In genomic region chr2:130590506-130591359, GRCh38 we compare ENCODE assay signal across 14 cellular contexts. TPM values are rescaled to one million over a fixed set of nuclear protein-coding genes. Genes with fewer than 3 reads are reported as not detected.
A peak's percentile ranks its signal among the peaks of the same experiment; 100 is the strongest.
DNase-seq lines count a peak whose midpoint lies in the region; ATAC-seq and TF ChIP-seq lines count a peak whose summit lies in the region.
"Not testable (repeated sequence)": the region's sequence is repeated elsewhere in the genome, so short reads cannot be mapped to it uniquely, and the experiment has no call there.
"Had no signal": no experiment of that assay in that cellular context is flagged by ENCODE, and none has a peak within 500 bp of the region (broad histone marks: within the 10 kb centered on the region; RNA-seq: fewer than 3 reads in every experiment).

No MANE protein-coding gene starts in this region.

- TF ChIP-seq CTCF in HCT116 (IDR thresholded peaks at IDR 0.05 in 2 of 3, conservative IDR thresholded peaks at IDR 0.05 in 1 of 3; ENCODE audit: borderline replicate concordance in 1 of 3, insufficient read depth in 1 of 3, low read depth in 2 of 3, low read length in 2 of 3); RWPE2 (IDR thresholded peaks at IDR 0.05; ENCODE audit: poor library complexity, severe bottlenecking); right atrium auricular region (IDR thresholded peaks at IDR 0.05); upper lobe of left lung (IDR thresholded peaks at IDR 0.05): not testable (repeated sequence)

- not testable (repeated sequence) for H2AFZ ChIP-seq in HCT116 (ENCODE audit: low read depth, low read length, poor library complexity, severe bottlenecking)

- H4K20me1 ChIP-seq in HCT116 (ENCODE audit: insufficient read depth) = not testable (repeated sequence)

- not testable (repeated sequence) for H3K27ac ChIP-seq in HCT116 (ENCODE audit: low read depth, low read length); RWPE2 (ENCODE audit: poor library complexity, severe bottlenecking); right atrium auricular region; upper lobe of left lung

- H3K9me3 ChIP-seq in HCT116 (ENCODE audit: control insufficient read depth in 1 of 2, insufficient read depth in 1 of 2, low read depth in 1 of 2, low read length in 2 of 2); RWPE2 (ENCODE audit: severe bottlenecking); right atrium auricular region; upper lobe of left lung: not testable (repeated sequence)

- RAD21 ChIA-PET in HCT116 (lab: Charles Lee; ENCODE audit: low non-redundant PET in 1 of 2, low total read pairs in 2 of 2, uncharacterized antibody in 2 of 2, unreplicated experiment in 2 of 2) = not testable (repeated sequence)

- not testable (repeated sequence) for H3K79me2 ChIP-seq in HCT116 (ENCODE audit: insufficient read depth, low read length)

- not testable (repeated sequence) for H3K27me3 ChIP-seq in HCT116 (ENCODE audit: insufficient read depth, low read length); RWPE2 (ENCODE audit: insufficient read depth, poor library complexity, severe bottlenecking); right atrium auricular region; upper lobe of left lung

- not testable (repeated sequence) for H3K9me2 ChIP-seq in HCT116 (ENCODE audit: insufficient read depth)

- not testable (repeated sequence) for TF ChIP-seq RAD21 in HCT116 (IDR thresholded peaks at IDR 0.05; ENCODE audit: low read depth)

- 15 to 36% methylated on average over 8 to 12 of the region's 13 CpGs for WGBS in upper lobe of left lung, 2 donors

- not testable (repeated sequence) for H3K4me1 ChIP-seq in HCT116 (ENCODE audit: control insufficient read depth in 1 of 2, insufficient read depth in 2 of 2, low read length in 2 of 2); RWPE2 (ENCODE audit: insufficient read depth, poor library complexity, severe bottlenecking); right atrium auricular region; upper lobe of left lung

- not testable (repeated sequence) for H3K4me2 ChIP-seq in HCT116 (ENCODE audit: low read length)

- TF ChIP-seq EP300 in upper lobe of left lung (IDR thresholded peaks at IDR 0.05) = not testable (repeated sequence)

- POLR2A ChIA-PET in HCT116 (lab: Charles Lee) = not testable (repeated sequence)

- CTCF ChIA-PET in HCT116 (lab: Charles Lee) = not testable (repeated sequence)

- not testable (repeated sequence) for BruUV-seq in HCT116 (replicated peaks; lab: Mats Ljungman, UMichigan)

- intact Hi-C loops in HCT116 (cut with micrococcal nuclease); Right ventricle myocardium superior (cut with DNase I): not testable (repeated sequence)

- not testable (repeated sequence) for TF ChIP-seq POLR2A in HCT116 (IDR thresholded peaks at IDR 0.05; ENCODE audit: borderline replicate concordance, extremely low read depth, insufficient read depth, insufficient read length); upper lobe of left lung (IDR thresholded peaks at IDR 0.05)

- H3K4me3 ChIP-seq in HCT116 (replicated peaks in 1 of 2; ENCODE audit: low read depth in 1 of 2, low read length in 2 of 2); RWPE2 (ENCODE audit: severe bottlenecking); right atrium auricular region; upper lobe of left lung: not testable (repeated sequence)

- not testable (repeated sequence) for DNase-seq in HCT116 (ENCODE audit: low read depth, low spot score); RWPE2 (ENCODE audit: low spot score); Right ventricle myocardium superior; upper lobe of left lung
- DNase-seq in activated effector memory CD4-positive, alpha-beta T cell treated with anti-CD3 and anti-CD28 coated beads, Interleukin-2, amount 50 U/mL, for 16 hours = peak; percentile 12
- DNase-seq in right atrium auricular region (ENCODE audit: low spot score) = peak; percentile 56
- peak; percentile 59 for DNase-seq in mesenteric fat pad (ENCODE audit: low spot score)

- ATAC-seq in HCT116 = peak; percentile 20; the same call in 1 of the 2 replicates
- peak; percentile 42; the same call in 2 of the 3 replicates for ATAC-seq in RWPE2 (ENCODE audit: low read depth)
- peak; percentile 47 for ATAC-seq in Right ventricle myocardium superior (ENCODE audit: poor library complexity)
- peak; percentile 20 to 24 for ATAC-seq in upper lobe of left lung (ENCODE audit: low FRiP score in 2 of 2)

- H3K9ac ChIP-seq in HCT116 (ENCODE audit: low read length) = not testable (repeated sequence)

- not testable (repeated sequence) for H3K36me3 ChIP-seq in HCT116 (ENCODE audit: control insufficient read depth in 1 of 2, insufficient read depth in 2 of 2, low read length in 2 of 2); RWPE2 (ENCODE audit: low read depth); right atrium auricular region; upper lobe of left lung

RNA-seq across cellular contexts. Expression of gene CFC1, which starts 8.6 kb away (rescaled TPM):
- total RNA-seq in HCT116 (2021; ENCODE audit: unreplicated experiment) (not detected), Right ventricle myocardium superior (not detected), right atrium auricular region (10 to 100 TPM in 1 of 2 donors, not detected in 1; 13.4 TPM), mesenteric fat pad (not detected), upper lobe of left lung (under 1 TPM in 2 of 6 donors, not detected in 4; 0.34 to 0.61 TPM)
- polyA plus RNA-seq in HCT116 (2012) = not detected in 2 replicates
- total RNA-seq: Calu3, GM23338, HFFc6, HT1080, PC-9 had no signal
- polyA plus RNA-seq: BJ had no signal

RNA-seq across cellular contexts. Expression of gene POTEJ, which starts 20.5 kb away (rescaled TPM):
- not detected for total RNA-seq in HCT116 (2021; ENCODE audit: unreplicated experiment)
- not detected in 2 replicates for polyA plus RNA-seq in HCT116 (2012)
- total RNA-seq in Right ventricle myocardium superior = not detected
- 1 to 10 TPM in 1 of 2 donors, not detected in 1; 2.6 TPM for total RNA-seq in right atrium auricular region
- total RNA-seq in mesenteric fat pad = not detected
- under 1 TPM in 1 of 6 donors, not detected in 5; 0.30 TPM for total RNA-seq in upper lobe of left lung
- total RNA-seq: Calu3, H9, HFFc6, HT1080, PC-9 had no signal
- polyA plus RNA-seq: BJ had no signal
